ENCODE assay signal across 1 cellular context in genomic region chr10:93915603-93916002, GRCh38.
TF ChIP-seq lines count a peak whose summit lies in the region.

No MANE protein-coding gene starts in this region.

TF ChIP-seq in HepG2, 621 proteins besides CTCF, POLR2A, EP300 and RAD21:
- TF ChIP-seq KDM1A (CRISPR knock-in tag; IDR thresholded peaks at IDR 0.05): no peak
- TF ChIP-seq NFYB (CRISPR knock-in tag; IDR thresholded peaks at IDR 0.05): peak; percentile 56; the same call in 1 of the 2 replicates
